ENCODE assay signal across 32 cellular contexts in genomic region chr4:52752921-52753320, GRCh38.
"Had no signal": no experiment of that assay in that cellular context is flagged by ENCODE, and none has a peak within 500 bp of the region (broad histone marks: within the 10 kb centered on the region; RNA-seq: fewer than 3 reads in every experiment).

No MANE protein-coding gene starts in this region.

- H3K4me3 ChIP-seq: colonic mucosa, pancreas, prostate gland, skin epidermis, upper lobe of left lung had no signal

- H3K4me1 ChIP-seq: prostate gland had no signal

- DNase-seq: activated CD4-positive, alpha-beta memory T cell treated with anti-CD3 and anti-CD28 coated beads for 36 hours; activated CD4-positive, alpha-beta T cell treated with anti-CD3 and anti-CD28 coated beads, Interleukin-2, amount 10 ng/mL, durations not matched to agents 24 days and 14 days; activated CD4-positive, CD25-positive, alpha-beta regulatory T cell treated with anti-CD3 and anti-CD28 coated beads, Interleukin-2, amount 50 U/mL, for 72 hours; activated CD8-positive, alpha-beta memory T cell treated with anti-CD3 and anti-CD28 coated beads, Interleukin-2, amount 50 U/mL, for 4 hours; activated effector memory CD4-positive, alpha-beta T cell treated with anti-CD3 and anti-CD28 coated beads, Interleukin-2, amount 50 U/mL, for 16 hours; activated naive CD4-positive, alpha-beta T cell treated with anti-CD3 and anti-CD28 coated beads for 36 hours; activated T-cell treated with anti-CD3 and anti-CD28 coated beads, Interleukin-2, amount 50 U/mL, for 1 hour; colonic mucosa; effector memory CD8-positive, alpha-beta T cell; erythroblast; head of caudate nucleus; hippocampal formation; left colon; mammary epithelial cell; naive B cell; pancreas; retina; SK-N-SH; stimulated activated CD4-positive, alpha-beta T cell treated with anti-CD3 and anti-CD28 coated beads, Interleukin-12 subunit alpha, Interleukin-12 subunit beta, amount 100 ng/mL, for 4 hours; stimulated activated CD4-positive, alpha-beta T cell treated with anti-CD3 and anti-CD28 coated beads, Interleukin-4, amount 100 ng/mL, for 1 hour; stimulated activated naive CD8-positive, alpha-beta T cell treated with anti-CD3 and anti-CD28 coated beads, Interleukin-15, amount 100 ng/mL, for 72 hours; substantia nigra; SW 1271; T-helper 2 cell had no signal

- H3K27ac Mint-ChIP-seq: activated CD4-positive, alpha-beta memory T cell treated with anti-CD3 and anti-CD28 coated beads for 36 hours; activated CD4-positive, alpha-beta T cell treated with anti-CD3 and anti-CD28 coated beads, Interleukin-2, amount 10 ng/mL, durations not matched to agents 24 days and 14 days; activated naive CD4-positive, alpha-beta T cell treated with anti-CD3 and anti-CD28 coated beads for 36 hours; activated T-helper 1 cell treated with anti-CD3 and anti-CD28 coated beads, Interleukin-12 subunit alpha, Interleukin-12 subunit beta, Interleukin-2, Interleukin-4 antibody, amounts not matched to agents 30 ng/mL and 10 ng/mL and 1 ng/mL, durations not matched to agents 14 hours and 24 hours and 36 hours; effector memory CD8-positive, alpha-beta T cell; mesothelial cell of epicardium; naive B cell; stimulated activated effector memory CD8-positive, alpha-beta T cell treated with anti-CD3 and anti-CD28 coated beads, Interleukin-12 subunit alpha, Interleukin-12 subunit beta, amount 100 ng/mL, for 72 hours; stimulated activated naive CD8-positive, alpha-beta T cell treated with anti-CD3 and anti-CD28 coated beads, Interleukin-15, amount 100 ng/mL, for 72 hours had no signal

- H3K4me2 ChIP-seq: SK-N-SH had no signal

- ATAC-seq: effector memory CD8-positive, alpha-beta T cell; left colon; pancreas; sciatic nerve; stimulated activated effector memory CD8-positive, alpha-beta T cell treated with anti-CD3 and anti-CD28 coated beads, Interleukin-12 subunit alpha, Interleukin-12 subunit beta, amount 100 ng/mL, for 72 hours; stimulated activated naive CD8-positive, alpha-beta T cell treated with anti-CD3 and anti-CD28 coated beads, Interleukin-15, amount 100 ng/mL, for 72 hours had no signal

- H3K27me3 ChIP-seq: colonic mucosa, pancreas, upper lobe of left lung had no signal

- H3K4me1 Mint-ChIP-seq: stimulated activated effector memory CD8-positive, alpha-beta T cell treated with anti-CD3 and anti-CD28 coated beads, Interleukin-12 subunit alpha, Interleukin-12 subunit beta, amount 100 ng/mL, for 72 hours had no signal

- H3K36me3 Mint-ChIP-seq: activated CD4-positive, alpha-beta memory T cell treated with anti-CD3 and anti-CD28 coated beads for 36 hours; mesothelial cell of epicardium; naive B cell; stimulated activated effector memory CD8-positive, alpha-beta T cell treated with anti-CD3 and anti-CD28 coated beads, Interleukin-12 subunit alpha, Interleukin-12 subunit beta, amount 100 ng/mL, for 72 hours had no signal

- H3K27ac ChIP-seq: colonic mucosa, neutrophil, pancreas, prostate gland, skin epidermis, upper lobe of left lung had no signal

- H3K9me3 ChIP-seq: colonic mucosa, neutrophil, pancreas, prostate gland, SK-N-SH, upper lobe of left lung had no signal

- H3K36me3 ChIP-seq: colonic mucosa, neutrophil, pancreas, prostate gland, upper lobe of left lung had no signal

- H3K9me3 Mint-ChIP-seq: activated CD4-positive, alpha-beta memory T cell treated with anti-CD3 and anti-CD28 coated beads for 36 hours; activated CD4-positive, alpha-beta T cell treated with anti-CD3 and anti-CD28 coated beads, Interleukin-2, amount 10 ng/mL, durations not matched to agents 24 days and 14 days; activated naive CD4-positive, alpha-beta T cell treated with anti-CD3 and anti-CD28 coated beads for 36 hours; activated T-helper 1 cell treated with anti-CD3 and anti-CD28 coated beads, Interleukin-12 subunit alpha, Interleukin-12 subunit beta, Interleukin-2, Interleukin-4 antibody, amounts not matched to agents 30 ng/mL and 10 ng/mL and 1 ng/mL, durations not matched to agents 14 hours and 24 hours and 36 hours; effector memory CD8-positive, alpha-beta T cell; stimulated activated effector memory CD8-positive, alpha-beta T cell treated with anti-CD3 and anti-CD28 coated beads, Interleukin-12 subunit alpha, Interleukin-12 subunit beta, amount 100 ng/mL, for 72 hours; stimulated activated naive CD8-positive, alpha-beta T cell treated with anti-CD3 and anti-CD28 coated beads, Interleukin-15, amount 100 ng/mL, for 72 hours had no signal

- H3K4me3 Mint-ChIP-seq: activated CD4-positive, alpha-beta memory T cell treated with anti-CD3 and anti-CD28 coated beads for 36 hours; activated CD4-positive, alpha-beta T cell treated with anti-CD3 and anti-CD28 coated beads, Interleukin-2, amount 10 ng/mL, durations not matched to agents 24 days and 14 days; activated naive CD4-positive, alpha-beta T cell treated with anti-CD3 and anti-CD28 coated beads for 36 hours; activated T-helper 1 cell treated with anti-CD3 and anti-CD28 coated beads, Interleukin-12 subunit alpha, Interleukin-12 subunit beta, Interleukin-2, Interleukin-4 antibody, amounts not matched to agents 30 ng/mL and 10 ng/mL and 1 ng/mL, durations not matched to agents 14 hours and 24 hours and 36 hours; effector memory CD8-positive, alpha-beta T cell; mesothelial cell of epicardium; stimulated activated effector memory CD8-positive, alpha-beta T cell treated with anti-CD3 and anti-CD28 coated beads, Interleukin-12 subunit alpha, Interleukin-12 subunit beta, amount 100 ng/mL, for 72 hours; stimulated activated naive CD8-positive, alpha-beta T cell treated with anti-CD3 and anti-CD28 coated beads, Interleukin-15, amount 100 ng/mL, for 72 hours had no signal
